34 cellular contexts compared by ENCODE assay signal in genomic region chr4:51874551-51874950, GRCh38.
"Had no signal": no experiment of that assay in that cellular context is flagged by ENCODE, and none has a peak within 500 bp of the region (broad histone marks: within the 10 kb centered on the region; RNA-seq: fewer than 3 reads in every experiment).

No MANE protein-coding gene starts in this region.

- H3K27me3 Mint-ChIP-seq: activated B cell treated with CpG ODN at 0.5 μM for 24 hours; activated CD4-positive, alpha-beta memory T cell treated with anti-CD3 and anti-CD28 coated beads, Interleukin-2, amount 10 ng/mL, durations not matched to agents 7 days and 5 days; activated CD4-positive, alpha-beta T cell treated with anti-CD3 and anti-CD28 coated beads, Interleukin-2, amount 10 ng/mL, durations not matched to agents 24 days and 14 days; activated CD8-positive, alpha-beta memory T cell treated with anti-CD3 and anti-CD28 coated beads, Interleukin-2, amount 10 ng/mL, durations not matched to agents 7 days and 5 days; activated naive CD4-positive, alpha-beta T cell treated with anti-CD3 and anti-CD28 coated beads, Interleukin-2, amount 10 ng/mL, durations not matched to agents 7 days and 5 days; activated naive CD4-positive, alpha-beta T cell treated with anti-CD3 and anti-CD28 coated beads, Interleukin-2, amount 50 U/mL, for 24 hours; activated naive CD8-positive, alpha-beta T cell; activated naive CD8-positive, alpha-beta T cell treated with anti-CD3 and anti-CD28 coated beads, Interleukin-2, amount 10 ng/mL, durations not matched to agents 7 days and 5 days; activated naive CD8-positive, alpha-beta T cell treated with anti-CD3 and anti-CD28 coated beads, Interleukin-2, amount 50 U/mL, for 24 hours; activated T-cell treated with anti-CD3 and anti-CD28 coated beads, Interleukin-2, amount 50 U/mL, for 24 hours; brain had no signal

- H3K4me1 ChIP-seq: ascending aorta had no signal

- H3K27ac Mint-ChIP-seq: activated B cell treated with CpG ODN at 0.5 μM for 24 hours; activated CD4-positive, alpha-beta memory T cell treated with anti-CD3 and anti-CD28 coated beads, Interleukin-2, amount 10 ng/mL, durations not matched to agents 7 days and 5 days; activated CD4-positive, alpha-beta T cell treated with anti-CD3 and anti-CD28 coated beads, Interleukin-2, amount 10 ng/mL, durations not matched to agents 24 days and 14 days; activated CD8-positive, alpha-beta memory T cell treated with anti-CD3 and anti-CD28 coated beads, Interleukin-2, amount 10 ng/mL, durations not matched to agents 7 days and 5 days; activated CD8-positive, alpha-beta T cell treated with anti-CD3 and anti-CD28 coated beads, Interleukin-2, amount 10 ng/mL, durations not matched to agents 7 days and 5 days; activated naive CD4-positive, alpha-beta T cell treated with anti-CD3 and anti-CD28 coated beads, Interleukin-2, amount 10 ng/mL, durations not matched to agents 7 days and 5 days; activated naive CD4-positive, alpha-beta T cell treated with anti-CD3 and anti-CD28 coated beads, Interleukin-2, amount 50 U/mL, for 24 hours; activated naive CD8-positive, alpha-beta T cell; activated naive CD8-positive, alpha-beta T cell treated with anti-CD3 and anti-CD28 coated beads, Interleukin-2, amount 10 ng/mL, durations not matched to agents 7 days and 5 days; activated naive CD8-positive, alpha-beta T cell treated with anti-CD3 and anti-CD28 coated beads, Interleukin-2, amount 50 U/mL, for 24 hours; activated T-cell treated with anti-CD3 and anti-CD28 coated beads, Interleukin-2, amount 50 U/mL, for 24 hours; activated T-helper 2 cell treated with anti-CD3 and anti-CD28 coated beads, Interferon-gamma antibody, Interleukin-2, Interleukin-4, amounts not matched to agents 10 μg/mL and 5 μg/mL and 100 μg/mL, durations not matched to agents 14 hours and 24 hours and 36 hours; brain; T-helper 1 cell treated with Interleukin-12 subunit alpha and Interleukin-12 subunit beta and Interleukin-4 antibody, amounts not matched to agents 30 μg/mL and 1 μg/mL, for 36 hours; T-helper 2 cell treated with Interferon-gamma antibody and Interleukin-4, amounts not matched to agents 5 μg/mL and 100 μg/mL, for 36 hours had no signal

- H3K4me1 Mint-ChIP-seq: activated B cell treated with CpG ODN at 0.5 μM for 24 hours; activated CD4-positive, alpha-beta memory T cell treated with anti-CD3 and anti-CD28 coated beads, Interleukin-2, amount 10 ng/mL, durations not matched to agents 7 days and 5 days; activated CD4-positive, alpha-beta T cell treated with anti-CD3 and anti-CD28 coated beads, Interleukin-2, amount 10 ng/mL, durations not matched to agents 24 days and 14 days; activated CD8-positive, alpha-beta memory T cell treated with anti-CD3 and anti-CD28 coated beads, Interleukin-2, amount 10 ng/mL, durations not matched to agents 7 days and 5 days; activated naive CD4-positive, alpha-beta T cell treated with anti-CD3 and anti-CD28 coated beads, Interleukin-2, amount 10 ng/mL, durations not matched to agents 7 days and 5 days; activated naive CD4-positive, alpha-beta T cell treated with anti-CD3 and anti-CD28 coated beads, Interleukin-2, amount 50 U/mL, for 24 hours; activated naive CD8-positive, alpha-beta T cell treated with anti-CD3 and anti-CD28 coated beads, Interleukin-2, amount 10 ng/mL, durations not matched to agents 7 days and 5 days; activated naive CD8-positive, alpha-beta T cell treated with anti-CD3 and anti-CD28 coated beads, Interleukin-2, amount 50 U/mL, for 24 hours; brain had no signal

- H3K27me3 ChIP-seq: ascending aorta had no signal

- H3K4me3 Mint-ChIP-seq: activated B cell treated with CpG ODN at 0.5 μM for 24 hours; activated CD4-positive, alpha-beta memory T cell treated with anti-CD3 and anti-CD28 coated beads, Interleukin-2, amount 10 ng/mL, durations not matched to agents 7 days and 5 days; activated CD4-positive, alpha-beta T cell treated with anti-CD3 and anti-CD28 coated beads, Interleukin-2, amount 10 ng/mL, durations not matched to agents 24 days and 14 days; activated CD8-positive, alpha-beta memory T cell treated with anti-CD3 and anti-CD28 coated beads, Interleukin-2, amount 10 ng/mL, durations not matched to agents 7 days and 5 days; activated CD8-positive, alpha-beta T cell treated with anti-CD3 and anti-CD28 coated beads, Interleukin-2, amount 10 ng/mL, durations not matched to agents 7 days and 5 days; activated naive CD4-positive, alpha-beta T cell treated with anti-CD3 and anti-CD28 coated beads, Interleukin-2, amount 10 ng/mL, durations not matched to agents 7 days and 5 days; activated naive CD4-positive, alpha-beta T cell treated with anti-CD3 and anti-CD28 coated beads, Interleukin-2, amount 50 U/mL, for 24 hours; activated naive CD8-positive, alpha-beta T cell; activated naive CD8-positive, alpha-beta T cell treated with anti-CD3 and anti-CD28 coated beads, Interleukin-2, amount 10 ng/mL, durations not matched to agents 7 days and 5 days; activated naive CD8-positive, alpha-beta T cell treated with anti-CD3 and anti-CD28 coated beads, Interleukin-2, amount 50 U/mL, for 24 hours; activated T-cell treated with anti-CD3 and anti-CD28 coated beads, Interleukin-2, amount 50 U/mL, for 24 hours; brain; T-helper 1 cell treated with Interleukin-12 subunit alpha and Interleukin-12 subunit beta and Interleukin-4 antibody, amounts not matched to agents 30 μg/mL and 1 μg/mL, for 36 hours; T-helper 2 cell treated with Interferon-gamma antibody and Interleukin-4, amounts not matched to agents 5 μg/mL and 100 μg/mL, for 36 hours had no signal

- H3K9me3 ChIP-seq: ascending aorta had no signal

- ATAC-seq: activated CD8-positive, alpha-beta memory T cell treated with anti-CD3 and anti-CD28 coated beads, Interleukin-2, amount 10 ng/mL, durations not matched to agents 7 days and 5 days; activated CD8-positive, alpha-beta T cell treated with anti-CD3 and anti-CD28 coated beads, Interleukin-2, amount 10 ng/mL, durations not matched to agents 7 days and 5 days; activated naive CD8-positive, alpha-beta T cell treated with anti-CD3 and anti-CD28 coated beads, Interleukin-2, amount 50 U/mL, for 24 hours had no signal

- H3K27ac ChIP-seq: ascending aorta, VCaP had no signal

- H3K9me3 Mint-ChIP-seq: activated B cell treated with CpG ODN at 0.5 μM for 24 hours; activated CD4-positive, alpha-beta memory T cell treated with anti-CD3 and anti-CD28 coated beads, Interleukin-2, amount 10 ng/mL, durations not matched to agents 7 days and 5 days; activated CD4-positive, alpha-beta T cell treated with anti-CD3 and anti-CD28 coated beads, Interleukin-2, amount 10 ng/mL, durations not matched to agents 24 days and 14 days; activated naive CD4-positive, alpha-beta T cell treated with anti-CD3 and anti-CD28 coated beads, Interleukin-2, amount 10 ng/mL, durations not matched to agents 7 days and 5 days; activated naive CD4-positive, alpha-beta T cell treated with anti-CD3 and anti-CD28 coated beads, Interleukin-2, amount 50 U/mL, for 24 hours; activated T-helper 2 cell treated with anti-CD3 and anti-CD28 coated beads, Interferon-gamma antibody, Interleukin-2, Interleukin-4, amounts not matched to agents 10 μg/mL and 5 μg/mL and 100 μg/mL, durations not matched to agents 14 hours and 24 hours and 36 hours; brain; T-helper 1 cell treated with Interleukin-12 subunit alpha and Interleukin-12 subunit beta and Interleukin-4 antibody, amounts not matched to agents 30 μg/mL and 1 μg/mL, for 36 hours; T-helper 2 cell treated with Interferon-gamma antibody and Interleukin-4, amounts not matched to agents 5 μg/mL and 100 μg/mL, for 36 hours had no signal

- H3K4me3 ChIP-seq: ascending aorta had no signal

- DNase-seq: activated B cell treated with CpG ODN at 0.5 μM for 24 hours; activated CD4-positive, alpha-beta memory T cell treated with anti-CD3 and anti-CD28 coated beads, Interleukin-2, amount 10 ng/mL, durations not matched to agents 7 days and 5 days; activated CD4-positive, alpha-beta T cell treated with anti-CD3 and anti-CD28 coated beads for 4 hours; activated CD4-positive, alpha-beta T cell treated with anti-CD3 and anti-CD28 coated beads, Interleukin-2, amount 10 ng/mL, durations not matched to agents 24 days and 14 days; activated CD4-positive, alpha-beta T cell treated with anti-CD3 and anti-CD28 coated beads, Interleukin-2, amount 50 U/mL, for 1 hour; activated CD4-positive, alpha-beta T cell treated with anti-CD3 and anti-CD28 coated beads, Interleukin-2, amount 50 U/mL, for 4 hours; activated CD4-positive, CD25-positive, alpha-beta regulatory T cell treated with anti-CD3 and anti-CD28 coated beads, Interleukin-2, amount 50 U/mL, for 72 hours; activated CD8-positive, alpha-beta memory T cell treated with anti-CD3 and anti-CD28 coated beads for 24 hours; activated CD8-positive, alpha-beta memory T cell treated with anti-CD3 and anti-CD28 coated beads, Interleukin-2, amount 10 ng/mL, durations not matched to agents 7 days and 5 days; activated CD8-positive, alpha-beta memory T cell treated with anti-CD3 and anti-CD28 coated beads, Interleukin-2, amount 50 U/mL, for 48 hours; activated CD8-positive, alpha-beta T cell treated with anti-CD3 and anti-CD28 coated beads, Interleukin-2, amount 10 ng/mL, durations not matched to agents 7 days and 5 days; activated effector memory CD4-positive, alpha-beta T cell treated with Interleukin-2 at 50 U/mL for 16 hours; activated gamma-delta T cell; activated naive CD4-positive, alpha-beta T cell treated with anti-CD3 and anti-CD28 coated beads, Interleukin-2, amount 10 ng/mL, durations not matched to agents 7 days and 5 days; activated naive CD4-positive, alpha-beta T cell treated with Interleukin-2 at 50 U/mL for 16 hours; activated naive CD8-positive, alpha-beta T cell treated with anti-CD3 and anti-CD28 coated beads, Interleukin-2, amount 10 ng/mL, durations not matched to agents 7 days and 5 days; activated naive CD8-positive, alpha-beta T cell treated with anti-CD3 and anti-CD28 coated beads, Interleukin-2, amount 50 U/mL, for 24 hours; activated T-cell treated with anti-CD3 and anti-CD28 coated beads, Interleukin-2, amount 50 U/mL, for 24 hours; activated T-cell treated with anti-CD3 and anti-CD28 coated beads, Interleukin-2, amount 50 U/mL, for 48 hours; amygdala; anterior cingulate cortex; central memory CD4-positive, alpha-beta T cell; SW 1271; T-helper 1 cell; T-helper 2 cell; T-helper 9 cell had no signal
